In the genomic region with DNA sequence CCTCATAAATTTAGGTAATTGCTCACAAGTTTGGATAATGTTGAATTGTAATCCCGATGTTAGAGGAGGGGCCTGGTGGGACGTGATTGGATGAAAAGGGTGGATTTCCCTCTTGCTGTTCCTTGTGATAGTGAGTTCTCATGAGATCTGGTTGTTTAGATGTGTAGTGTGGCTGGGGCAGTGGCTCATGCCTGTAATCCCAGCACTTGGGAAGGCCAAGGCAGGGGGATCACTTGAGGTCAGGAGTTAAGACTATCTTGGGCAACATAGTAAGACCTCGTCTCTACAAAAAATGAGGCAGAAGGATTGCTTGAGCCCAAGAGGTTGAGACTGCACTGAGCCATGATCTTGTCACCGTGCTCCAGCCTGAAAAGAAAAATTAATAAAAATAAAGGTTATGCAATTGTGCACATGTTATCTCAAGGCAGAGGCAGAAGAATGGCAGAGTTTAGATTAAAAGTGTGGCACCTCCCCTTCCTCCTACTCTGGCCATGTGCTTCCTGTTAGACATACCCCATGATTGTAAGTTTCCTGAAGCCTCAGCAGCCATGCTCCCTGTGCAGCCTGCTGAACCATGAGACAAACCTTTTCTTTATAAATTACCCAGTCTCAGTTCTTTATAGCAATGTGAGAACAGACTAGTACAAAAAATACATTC, we compare ENCODE assay signal across 12 cellular contexts. TPM values are rescaled to one million over a fixed set of nuclear protein-coding genes. Genes with fewer than 3 reads are reported as not detected.
DNase-seq lines count a peak whose midpoint lies in the region; ATAC-seq and TF ChIP-seq lines count a peak whose summit lies in the region.
"Had no signal": no experiment of that assay in that cellular context is flagged by ENCODE, and none has a peak within 500 bp of the region (broad histone marks: within the 10 kb centered on the region; RNA-seq: fewer than 3 reads in every experiment).

No MANE protein-coding gene starts in this region.

- H3K27ac ChIP-seq in KOPT-K1 (ENCODE audit: low read depth, low read length, poor library complexity, severe bottlenecking), result peak overlapping the region; percentile 23

- ATAC-seq in activated T-helper 17 cell treated with anti-CD3 and anti-CD28 coated beads, Interleukin-2, amount 50 U/mL, for 72 hours (replicated peaks), result no peak
- no peak for ATAC-seq in HG02885 (IDR thresholded peaks at IDR 0.05; ENCODE audit: poor library complexity, unreplicated experiment)
- ATAC-seq: gastrocnemius medialis had no signal

- peaks cover 45% of the 10 kb centered on the region for H3K4me1 Mint-ChIP-seq in T-helper 1 cell treated with Interleukin-12 subunit alpha and Interleukin-12 subunit beta and Interleukin-4 antibody, amounts not matched to agents 30 μg/mL and 1 μg/mL, for 36 hours (ENCODE audit: low read depth)
- H3K4me1 Mint-ChIP-seq in activated T-helper 17 cell treated with anti-CD3 and anti-CD28 coated beads, Interleukin-2, amount 50 U/mL, for 72 hours, result peaks cover 25% of the 10 kb centered on the region
- H3K4me1 Mint-ChIP-seq in mesothelial cell of epicardium, result peaks cover 30% of the 10 kb centered on the region

- H3K27me3 Mint-ChIP-seq in T-helper 1 cell treated with Interleukin-12 subunit alpha and Interleukin-12 subunit beta and Interleukin-4 antibody, amounts not matched to agents 30 μg/mL and 1 μg/mL, for 36 hours (ENCODE audit: low read depth), result no peaks in the 10 kb centered on the region
- no peaks in the 10 kb centered on the region for H3K27me3 Mint-ChIP-seq in activated T-helper 17 cell treated with anti-CD3 and anti-CD28 coated beads, Interleukin-2, amount 50 U/mL, for 72 hours
- peaks cover 10% of the 10 kb centered on the region for H3K27me3 Mint-ChIP-seq in mesothelial cell of epicardium (ENCODE audit: low read depth)

- H3K36me3 Mint-ChIP-seq in T-helper 1 cell treated with Interleukin-12 subunit alpha and Interleukin-12 subunit beta and Interleukin-4 antibody, amounts not matched to agents 30 μg/mL and 1 μg/mL, for 36 hours (ENCODE audit: low read depth), result peaks cover 30% of the 10 kb centered on the region
- peaks cover 69% of the 10 kb centered on the region for H3K36me3 Mint-ChIP-seq in activated T-helper 17 cell treated with anti-CD3 and anti-CD28 coated beads, Interleukin-2, amount 50 U/mL, for 72 hours (ENCODE audit: low read depth)
- peaks cover 11% of the 10 kb centered on the region for H3K36me3 Mint-ChIP-seq in mesothelial cell of epicardium

- peak overlapping the region; percentile 94 for H3K4me3 Mint-ChIP-seq in T-helper 1 cell treated with Interleukin-12 subunit alpha and Interleukin-12 subunit beta and Interleukin-4 antibody, amounts not matched to agents 30 μg/mL and 1 μg/mL, for 36 hours
- peak overlapping the region; percentile 90 for H3K4me3 Mint-ChIP-seq in activated T-helper 17 cell treated with anti-CD3 and anti-CD28 coated beads, Interleukin-2, amount 50 U/mL, for 72 hours
- H3K4me3 Mint-ChIP-seq in mesothelial cell of epicardium, result peak overlapping the region; percentile 84

- peaks cover 50% of the 10 kb centered on the region for H3K36me3 ChIP-seq in KOPT-K1 (ENCODE audit: insufficient read depth, low read length)

- peak overlapping the region; percentile 96 for H3K27ac Mint-ChIP-seq in T-helper 1 cell treated with Interleukin-12 subunit alpha and Interleukin-12 subunit beta and Interleukin-4 antibody, amounts not matched to agents 30 μg/mL and 1 μg/mL, for 36 hours
- peak overlapping the region; percentile 94 for H3K27ac Mint-ChIP-seq in activated T-helper 17 cell treated with anti-CD3 and anti-CD28 coated beads, Interleukin-2, amount 50 U/mL, for 72 hours
- peak overlapping the region; percentile 81 for H3K27ac Mint-ChIP-seq in mesothelial cell of epicardium

- no peaks in the 10 kb centered on the region for H3K9me3 ChIP-seq in KOPT-K1 (ENCODE audit: insufficient read depth, low read length, poor library complexity, severe bottlenecking)
- H3K9me3 ChIP-seq: gastrocnemius medialis had no signal

- no peak for DNase-seq in T-helper 1 cell
- no peak for DNase-seq in mesothelial cell of epicardium (ENCODE audit: low spot score in 2 of 2, unreplicated experiment in 2 of 2)
- no peak for DNase-seq in DMS79 (lab: John Stamatoyannopoulos, UW)
- no peak for DNase-seq in HK-2 (ENCODE audit: unreplicated experiment)
- DNase-seq: activated effector memory CD4-positive, alpha-beta T cell treated with anti-CD3 and anti-CD28 coated beads, Interleukin-2, amount 50 U/mL, for 16 hours; gastrocnemius medialis; NCI-H774; stimulated activated naive CD4-positive, alpha-beta T cell treated with Interleukin-2 at 50 U/mL for 16 hours had no signal

- no peaks in the 10 kb centered on the region for H3K9me3 Mint-ChIP-seq in T-helper 1 cell treated with Interleukin-12 subunit alpha and Interleukin-12 subunit beta and Interleukin-4 antibody, amounts not matched to agents 30 μg/mL and 1 μg/mL, for 36 hours
- no peaks in the 10 kb centered on the region for H3K9me3 Mint-ChIP-seq in activated T-helper 17 cell treated with anti-CD3 and anti-CD28 coated beads, Interleukin-2, amount 50 U/mL, for 72 hours
- no peaks in the 10 kb centered on the region for H3K9me3 Mint-ChIP-seq in mesothelial cell of epicardium

- TF ChIP-seq CTCF in mesothelial cell of epicardium (IDR thresholded peaks at IDR 0.05; ENCODE audit: unreplicated experiment), result no peak

RNA-seq across cellular contexts. Expression of a gene that starts 36.5 kb away (rescaled TPM):
- under 1 TPM; 0.09 to 0.19 TPM for total RNA-seq in activated T-helper 17 cell treated with anti-CD3 and anti-CD28 coated beads, Interleukin-2, amount 50 U/mL, for 72 hours
- total RNA-seq in mesothelial cell of epicardium, result 3.6 to 3.7 TPM (median 3.6 TPM) in 3 replicates
- total RNA-seq: gastrocnemius medialis had no signal

RNA-seq across cellular contexts. Expression of a gene that starts 55.6 kb away (rescaled TPM):
- 10 to 100 TPM in 1 of 2 donors, 1 to 10 TPM in 1; 8.6 to 10.1 TPM for total RNA-seq in activated T-helper 17 cell treated with anti-CD3 and anti-CD28 coated beads, Interleukin-2, amount 50 U/mL, for 72 hours
- total RNA-seq in mesothelial cell of epicardium, result 39.2 to 43.1 TPM (median 40.8 TPM) in 3 replicates
